34 cellular contexts compared by ENCODE assay signal in the genomic region with DNA sequence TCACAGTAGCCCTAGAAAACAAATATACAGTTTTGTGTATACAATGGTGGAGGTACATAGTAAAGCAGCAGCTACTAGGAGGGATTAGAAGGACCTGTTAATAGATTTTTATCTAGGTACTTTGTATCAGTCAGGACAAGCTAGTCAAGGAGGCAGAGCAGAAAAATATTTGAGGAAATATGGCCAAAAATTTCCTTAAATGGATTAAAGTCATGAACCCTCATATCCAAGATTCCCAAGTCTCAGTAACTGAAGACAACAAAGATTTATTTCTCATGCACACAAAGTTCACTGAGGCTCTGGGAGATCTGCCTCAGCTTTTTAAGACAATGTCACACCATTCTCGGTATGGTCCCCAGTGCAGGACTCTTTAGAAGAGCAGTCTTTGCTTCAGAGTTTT.
"Had no signal": no experiment of that assay in that cellular context is flagged by ENCODE, and none has a peak within 500 bp of the region (broad histone marks: within the 10 kb centered on the region; RNA-seq: fewer than 3 reads in every experiment).

No MANE protein-coding gene starts in this region.

- H3K27me3 ChIP-seq: MG63 had no signal

- H3K4me3 ChIP-seq: MG63 had no signal

- DNase-seq: Karpas-422, Kasumi-1, MG63, MM.1S, MV-4-11, NCI-H1048, NCI-H1092, NCI-H1092 treated with DMSO at 0.1 percent for 48 hours, NCI-H1105, NCI-H1105 treated with DMSO at 0.1 percent for 48 hours, NCI-H1417, NCI-H1417 treated with DMSO at 0.1 percent for 48 hours, NCI-H1436, NCI-H1436 treated with DMSO at 0.1 percent for 48 hours, NCI-H146, NCI-H1694, NCI-H1694 treated with DMSO at 0.1 percent for 48 hours, NCI-H187, NCI-H187 treated with DMSO at 0.1 percent for 48 hours, NCI-H1930, NCI-H2029, NCI-H2029 treated with DMSO at 0.1 percent for 48 hours, NCI-H2081, NCI-H2081 treated with DMSO at 0.1 percent for 48 hours, NCI-H2107, NCI-H2171, NCI-H2171 treated with DMSO at 0.1 percent for 48 hours, NCI-H2227 treated with DMSO at 0.1 percent for 48 hours, NCI-H226, NCI-H345, NCI-H446, NCI-H446 treated with DMSO at 0.1 percent for 48 hours, NCI-H510A, NCI-H510A treated with DMSO at 0.1 percent for 48 hours had no signal

- H3K9me3 ChIP-seq: MG63 had no signal

- H3K36me3 ChIP-seq: MG63 had no signal
